29 cellular contexts compared by ENCODE assay signal in genomic region chr19:6006896-6007295, GRCh38.
"Had no signal": no experiment of that assay in that cellular context is flagged by ENCODE, and none has a peak within 500 bp of the region (broad histone marks: within the 10 kb centered on the region; RNA-seq: fewer than 3 reads in every experiment).

No MANE protein-coding gene starts in this region.

- H3K27ac Mint-ChIP-seq: natural killer cell treated with Interleukin-12 subunit alpha and Interleukin-12 subunit beta and Interleukin-15 and Interleukin-18, amount 100 ng/mL, for 72 hours; stimulated activated effector memory CD8-positive, alpha-beta T cell treated with anti-CD3 and anti-CD28 coated beads, Interleukin-12 subunit alpha, Interleukin-12 subunit beta, amount 100 ng/mL, for 72 hours; stimulated activated naive B cell treated with anti-CD40 and anti-IgM and Interleukin-4, amounts not matched to agents 10 μg/mL and 1 μg/mL and 100 μg/mL, for 72 hours; stimulated activated naive CD8-positive, alpha-beta T cell treated with anti-CD3 and anti-CD28 coated beads, Interleukin-15, Interleukin-2, amounts not matched to agents 100 ng/mL and 50 ng/mL, for 24 hours had no signal

- H3K9me3 Mint-ChIP-seq: naive thymus-derived CD8-positive, alpha-beta T cell; natural killer cell treated with Interleukin-12 subunit alpha and Interleukin-12 subunit beta and Interleukin-15 and Interleukin-18, amount 100 ng/mL, for 72 hours; nephron progenitor cell; neural crest cell; stimulated activated effector memory CD8-positive, alpha-beta T cell treated with anti-CD3 and anti-CD28 coated beads, Interleukin-12 subunit alpha, Interleukin-12 subunit beta, amount 100 ng/mL, for 72 hours; stimulated activated naive B cell treated with anti-CD40 and anti-IgM and Interleukin-4, amounts not matched to agents 10 μg/mL and 1 μg/mL and 100 μg/mL, for 72 hours; stimulated activated naive CD8-positive, alpha-beta T cell treated with anti-CD3 and anti-CD28 coated beads, Interleukin-15, Interleukin-2, amounts not matched to agents 100 ng/mL and 50 ng/mL, for 24 hours had no signal

- H3K27me3 ChIP-seq: ovary, right lobe of liver, sigmoid colon, stomach, thyroid gland, tibial nerve, upper lobe of left lung, vagina had no signal

- H3K4me1 Mint-ChIP-seq: stimulated activated naive B cell treated with anti-CD40 and anti-IgM and Interleukin-4, amounts not matched to agents 10 μg/mL and 1 μg/mL and 100 μg/mL, for 72 hours had no signal

- FAIRE-seq: small intestine, urothelium cell line had no signal

- H3K36me3 Mint-ChIP-seq: natural killer cell treated with Interleukin-12 subunit alpha and Interleukin-12 subunit beta and Interleukin-15 and Interleukin-18, amount 100 ng/mL, for 72 hours had no signal

- H3K4me1 ChIP-seq: parathyroid adenoma, psoas muscle, right lobe of liver, sigmoid colon, stomach, thyroid gland, upper lobe of left lung, vagina had no signal

- H3K36me3 ChIP-seq: ovary, right lobe of liver had no signal

- H3K4me3 Mint-ChIP-seq: naive thymus-derived CD8-positive, alpha-beta T cell; natural killer cell treated with Interleukin-12 subunit alpha and Interleukin-12 subunit beta and Interleukin-15 and Interleukin-18, amount 100 ng/mL, for 72 hours; nephron progenitor cell; neural crest cell; stimulated activated effector memory CD8-positive, alpha-beta T cell treated with anti-CD3 and anti-CD28 coated beads, Interleukin-12 subunit alpha, Interleukin-12 subunit beta, amount 100 ng/mL, for 72 hours; stimulated activated naive B cell treated with anti-CD40 and anti-IgM and Interleukin-4, amounts not matched to agents 10 μg/mL and 1 μg/mL and 100 μg/mL, for 72 hours; stimulated activated naive CD8-positive, alpha-beta T cell treated with anti-CD3 and anti-CD28 coated beads, Interleukin-15, Interleukin-2, amounts not matched to agents 100 ng/mL and 50 ng/mL, for 24 hours had no signal

- H3K9me3 ChIP-seq: ovary, psoas muscle, right lobe of liver, sigmoid colon, stomach, thoracic aorta, thyroid gland, tibial nerve, upper lobe of left lung, vagina had no signal

- H3K27ac ChIP-seq: ovary, parathyroid adenoma, psoas muscle, right lobe of liver, sigmoid colon, stomach, thoracic aorta, thyroid gland, tibial nerve, upper lobe of left lung, vagina had no signal

- H3K9ac ChIP-seq: parathyroid adenoma had no signal

- H3K79me2 ChIP-seq: parathyroid adenoma had no signal

- DNase-seq: naive thymus-derived CD8-positive, alpha-beta T cell; nephron progenitor cell; occipital lobe; ovary; psoas muscle; right cardiac atrium; right lobe of liver; sigmoid colon; small intestine; stimulated activated CD4-positive, alpha-beta T cell treated with anti-CD3 and anti-CD28 coated beads, Interleukin-15, amount 100 ng/mL, for 24 hours; stimulated activated CD4-positive, alpha-beta T cell treated with anti-CD3 and anti-CD28 coated beads, Interleukin-2, amount 100 ng/mL, for 24 hours; stimulated activated CD4-positive, alpha-beta T cell treated with anti-CD3 and anti-CD28 coated beads, Interleukin-2, amount 100 ng/mL, for 48 hours; stimulated activated CD4-positive, alpha-beta T cell treated with anti-CD3 and anti-CD28 coated beads, Interleukin-4, amount 100 ng/mL, for 24 hours; stimulated activated naive B cell treated with anti-CD40 and anti-IgM and Interleukin-4, amounts not matched to agents 10 μg/mL and 1 μg/mL and 100 μg/mL, for 72 hours; stimulated activated naive CD4-positive, alpha-beta T cell treated with Interleukin-2 at 50 U/mL for 16 hours; stomach; thyroid gland; trophoblast cell; upper lobe of left lung had no signal

- H3K27me3 Mint-ChIP-seq: naive thymus-derived CD8-positive, alpha-beta T cell; natural killer cell treated with Interleukin-12 subunit alpha and Interleukin-12 subunit beta and Interleukin-15 and Interleukin-18, amount 100 ng/mL, for 72 hours; progenitor cell of endocrine pancreas; stimulated activated naive B cell treated with anti-CD40 and anti-IgM and Interleukin-4, amounts not matched to agents 10 μg/mL and 1 μg/mL and 100 μg/mL, for 72 hours; stimulated activated naive CD8-positive, alpha-beta T cell treated with anti-CD3 and anti-CD28 coated beads, Interleukin-15, Interleukin-2, amounts not matched to agents 100 ng/mL and 50 ng/mL, for 24 hours had no signal

- ATAC-seq: naive thymus-derived CD8-positive, alpha-beta T cell; natural killer cell treated with Interleukin-12 subunit alpha and Interleukin-12 subunit beta and Interleukin-15 and Interleukin-18, amount 100 ng/mL, for 72 hours; psoas muscle; right cardiac atrium; right lobe of liver; stimulated activated effector memory CD8-positive, alpha-beta T cell treated with anti-CD3 and anti-CD28 coated beads, Interleukin-12 subunit alpha, Interleukin-12 subunit beta, amount 100 ng/mL, for 72 hours; stimulated activated naive B cell treated with anti-CD40 and anti-IgM and Interleukin-4, amounts not matched to agents 10 μg/mL and 1 μg/mL and 100 μg/mL, for 72 hours had no signal

- H3K4me3 ChIP-seq: ovary, psoas muscle, right lobe of liver, sigmoid colon, stomach, thoracic aorta, thyroid gland, tibial nerve, upper lobe of left lung, vagina had no signal

- H2AFZ ChIP-seq: parathyroid adenoma had no signal
